In the genomic region with DNA sequence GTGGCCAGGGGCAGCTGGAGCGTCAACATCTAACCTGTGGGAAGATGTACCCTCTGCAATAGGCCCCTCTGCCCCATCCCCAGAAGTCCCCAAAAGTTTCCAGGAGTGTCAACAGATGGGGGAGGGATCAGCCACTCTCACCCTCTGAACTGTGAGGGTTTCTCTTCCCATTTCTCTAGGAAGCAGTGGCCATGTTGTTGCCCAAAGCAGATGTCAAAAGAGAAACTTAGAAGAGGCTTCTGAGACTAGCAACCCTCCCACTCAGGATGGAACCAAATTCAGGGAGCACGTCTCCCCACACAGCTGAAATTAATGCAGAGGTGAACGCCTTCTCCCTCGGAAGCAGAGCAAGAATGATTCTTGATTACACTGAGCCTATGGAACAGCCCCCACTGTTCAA, we compare ENCODE assay signal across 10 cellular contexts.
DNase-seq lines count a peak whose midpoint lies in the region; ATAC-seq and TF ChIP-seq lines count a peak whose summit lies in the region.
"Had no signal": no experiment of that assay in that cellular context is flagged by ENCODE, and none has a peak within 500 bp of the region (broad histone marks: within the 10 kb centered on the region; RNA-seq: fewer than 3 reads in every experiment).

No MANE protein-coding gene starts in this region.

- H3K79me2 ChIP-seq in DND-41 (ENCODE audit: insufficient read depth, low read length) = peaks cover 12% of the 10 kb centered on the region

- H2AFZ ChIP-seq in DND-41 (ENCODE audit: low read depth, low read length) = no peak overlapping the region

- H3K9ac ChIP-seq in DND-41 (ENCODE audit: low read depth, low read length) = peak overlapping the region; percentile 77

- H3K27ac ChIP-seq in DND-41 (ENCODE audit: low read length) = peak overlapping the region; percentile 99
- peak overlapping the region; percentile 93 for H3K27ac ChIP-seq in naive thymus-derived CD4-positive, alpha-beta T cell (ENCODE audit: low read depth, low read length)
- no peak overlapping the region for H3K27ac ChIP-seq in WERI-Rb-1

- peak overlapping the region in 1 of 2 experiments; percentile 43; a peak in 1 of 4 replicates for H3K4me3 ChIP-seq in DND-41 (ENCODE audit: low read depth in 1 of 2, low read length in 2 of 2)
- peak overlapping the region; percentile 43 for H3K4me3 ChIP-seq in naive thymus-derived CD4-positive, alpha-beta T cell (ENCODE audit: low read length)
- no peak overlapping the region for H3K4me3 ChIP-seq in WERI-Rb-1 (ENCODE audit: low read depth, low read length)

- no peaks in the 10 kb centered on the region for H3K9me3 ChIP-seq in DND-41 (ENCODE audit: insufficient read depth, low read length, severe bottlenecking)
- H3K9me3 ChIP-seq in naive thymus-derived CD4-positive, alpha-beta T cell (ENCODE audit: control insufficient read depth in 2 of 3, low read length in 3 of 3) = no peaks in the 10 kb centered on the region
- no peaks in the 10 kb centered on the region for H3K9me3 ChIP-seq in WERI-Rb-1 (ENCODE audit: severe bottlenecking)

- POLR2A ChIA-PET in activated CD4-positive, alpha-beta memory T cell treated with anti-CD3 and anti-CD28 coated beads, Interleukin-2, amount 10 ng/mL, durations not matched to agents 7 days and 5 days (lab: Charles Lee) = interaction anchor here (0.7 to 12.9 kb wide), 29 partner anchors 10 to 572 kb away, joined by 3 to 410 read pairs (median 6); partner anchors contain the start of genes ARL4C and HJURP
- POLR2A ChIA-PET in naive thymus-derived CD4-positive, alpha-beta T cell (lab: Charles Lee) = interaction anchor here (0.9 to 18.5 kb wide), 16 partner anchors 9 to 289 kb away, joined by 3 to 643 read pairs (median 8); partner anchors contain the start of gene ARL4C

- peaks cover 80% of the 10 kb centered on the region for H3K4me1 Mint-ChIP-seq in activated CD4-positive, alpha-beta memory T cell treated with anti-CD3 and anti-CD28 coated beads, Interleukin-2, amount 10 ng/mL, durations not matched to agents 7 days and 5 days
- H3K4me1 Mint-ChIP-seq in naive thymus-derived CD4-positive, alpha-beta T cell = peaks cover 68 to 100% (median 93%) of the 10 kb centered on the region in 7 donors
- peaks cover 38% of the 10 kb centered on the region for H3K4me1 Mint-ChIP-seq in progenitor cell of endocrine pancreas (ENCODE audit: low read depth)

- no peaks in the 10 kb centered on the region for H4K20me1 ChIP-seq in DND-41 (ENCODE audit: insufficient read depth, low read length)

- H3K36me3 Mint-ChIP-seq in activated CD4-positive, alpha-beta memory T cell treated with anti-CD3 and anti-CD28 coated beads, Interleukin-2, amount 10 ng/mL, durations not matched to agents 7 days and 5 days (ENCODE audit: low read depth) = peaks cover 19% of the 10 kb centered on the region
- H3K36me3 Mint-ChIP-seq in naive thymus-derived CD4-positive, alpha-beta T cell = peaks cover 0 to 14% (median 0%) of the 10 kb centered on the region in 5 donors
- no peaks in the 10 kb centered on the region for H3K36me3 Mint-ChIP-seq in progenitor cell of endocrine pancreas (ENCODE audit: insufficient read depth)

- H3K9me3 Mint-ChIP-seq in activated CD4-positive, alpha-beta memory T cell treated with anti-CD3 and anti-CD28 coated beads, Interleukin-2, amount 10 ng/mL, durations not matched to agents 7 days and 5 days = peaks cover 2% of the 10 kb centered on the region
- peaks cover 0 to 5% (median 0%) of the 10 kb centered on the region in 11 donors for H3K9me3 Mint-ChIP-seq in naive thymus-derived CD4-positive, alpha-beta T cell
- H3K9me3 Mint-ChIP-seq in progenitor cell of endocrine pancreas (ENCODE audit: low read depth) = no peaks in the 10 kb centered on the region

- no peaks in the 10 kb centered on the region for H3K27me3 Mint-ChIP-seq in activated CD4-positive, alpha-beta memory T cell treated with anti-CD3 and anti-CD28 coated beads, Interleukin-2, amount 10 ng/mL, durations not matched to agents 7 days and 5 days
- H3K27me3 Mint-ChIP-seq in naive thymus-derived CD4-positive, alpha-beta T cell = no peaks in the 10 kb centered on the region
- H3K27me3 Mint-ChIP-seq in progenitor cell of endocrine pancreas = no peaks in the 10 kb centered on the region

- no peak for TF ChIP-seq CTCF in DND-41 (IDR thresholded peaks at IDR 0.05; ENCODE audit: borderline replicate concordance, extremely low read depth, low read length, poor library complexity, severe bottlenecking)
- no peak for TF ChIP-seq CTCF in WERI-Rb-1 (IDR thresholded peaks at IDR 0.05; ENCODE audit: low read depth, low read length)
- TF ChIP-seq CTCF in progenitor cell of endocrine pancreas (IDR thresholded peaks at IDR 0.05; ENCODE audit: unreplicated experiment) = no peak

- DNase-seq in DND-41 (peak; percentile 70), WERI-Rb-1 (no peak), progenitor cell of endocrine pancreas (ENCODE audit: low spot score, unreplicated experiment) (no peak), dedifferentiated amniotic fluid mesenchymal stem cell (ENCODE audit: extremely low spot score) (no peak)
- no peak for DNase-seq in activated CD4-positive, alpha-beta memory T cell treated with anti-CD3 and anti-CD28 coated beads, Interleukin-2, amount 10 ng/mL, durations not matched to agents 7 days and 5 days
- peak in 1 of 9 donors; percentile 34 for DNase-seq in naive thymus-derived CD4-positive, alpha-beta T cell
- DNase-seq: foreskin fibroblast had no signal

- intact Hi-C loops in naive thymus-derived CD4-positive, alpha-beta T cell (cut with micrococcal nuclease) = loop anchor here (1.0 to 2.0 kb wide), 14 partner anchors 11 to 290 kb away; no protein-coding TSS in a partner anchor

- CTCF ChIA-PET in activated CD4-positive, alpha-beta memory T cell treated with anti-CD3 and anti-CD28 coated beads, Interleukin-2, amount 10 ng/mL, durations not matched to agents 7 days and 5 days (lab: Charles Lee) = interaction anchor here (0.6 to 7.3 kb wide), 14 partner anchors 12 to 294 kb away, joined by 3 to 77 read pairs (median 5); partner anchors contain the start of gene ARL4C
- CTCF ChIA-PET in naive thymus-derived CD4-positive, alpha-beta T cell (lab: Charles Lee) = interaction anchor here (0.6 to 3.2 kb wide), 16 partner anchors 12 to 160 kb away, joined by 3 to 15 read pairs (median 4); partner anchors contain the start of gene ARL4C

- peak overlapping the region; percentile 50 for H3K4me2 ChIP-seq in DND-41 (ENCODE audit: insufficient read depth, low read length)

- H3K27me3 ChIP-seq in DND-41 (ENCODE audit: insufficient read depth, low read length, poor library complexity) (no peaks in the 10 kb centered on the region), WERI-Rb-1 (ENCODE audit: insufficient read depth, low read depth, severe bottlenecking) (no peaks in the 10 kb centered on the region)
- H3K27me3 ChIP-seq in naive thymus-derived CD4-positive, alpha-beta T cell (ENCODE audit: control insufficient read depth in 2 of 2, insufficient read depth in 2 of 2, low read length in 2 of 2) = no peaks in the 10 kb centered on the region

- H3K4me3 Mint-ChIP-seq in activated CD4-positive, alpha-beta memory T cell treated with anti-CD3 and anti-CD28 coated beads, Interleukin-2, amount 10 ng/mL, durations not matched to agents 7 days and 5 days = peak overlapping the region; percentile 57
- peak overlapping the region; percentile 73 to 87 (median 82) for H3K4me3 Mint-ChIP-seq in naive thymus-derived CD4-positive, alpha-beta T cell
- H3K4me3 Mint-ChIP-seq in progenitor cell of endocrine pancreas (ENCODE audit: low read depth) = no peak overlapping the region

- peaks cover 80% of the 10 kb centered on the region for H3K4me1 ChIP-seq in DND-41 (ENCODE audit: insufficient read depth, low read length)
- H3K4me1 ChIP-seq in naive thymus-derived CD4-positive, alpha-beta T cell (ENCODE audit: control insufficient read depth in 2 of 2, insufficient read depth in 2 of 2, low read length in 2 of 2) = peaks cover 79 to 85% of the 10 kb centered on the region in 2 donors

- H3K36me3 ChIP-seq in DND-41 (ENCODE audit: insufficient read depth, low read length) = no peaks in the 10 kb centered on the region; the same call in 1 of the 2 replicates
- no peaks in the 10 kb centered on the region for H3K36me3 ChIP-seq in naive thymus-derived CD4-positive, alpha-beta T cell (ENCODE audit: control insufficient read depth in 2 of 3, insufficient read depth in 3 of 3, low read length in 3 of 3)
- no peaks in the 10 kb centered on the region for H3K36me3 ChIP-seq in WERI-Rb-1

- ATAC-seq in DND-41 (ENCODE audit: insufficient read depth, low read depth) (peak; percentile 21), HG03097 (IDR thresholded peaks at IDR 0.05; ENCODE audit: low FRiP score, unreplicated experiment) (peak; percentile 4), HG03342 (IDR thresholded peaks at IDR 0.05; ENCODE audit: unreplicated experiment) (no peak)
- ATAC-seq in naive thymus-derived CD4-positive, alpha-beta T cell = no peak
- ATAC-seq: PC-3 had no signal

- H3K27ac Mint-ChIP-seq in activated CD4-positive, alpha-beta memory T cell treated with anti-CD3 and anti-CD28 coated beads, Interleukin-2, amount 10 ng/mL, durations not matched to agents 7 days and 5 days = peak overlapping the region; percentile 99
- H3K27ac Mint-ChIP-seq in naive thymus-derived CD4-positive, alpha-beta T cell = peak overlapping the region; percentile 97 to 100 (median 100)
- H3K27ac Mint-ChIP-seq in progenitor cell of endocrine pancreas = no peak overlapping the region

Comparison
In these comparisons a context has a peak if more than half of its experiments do, and no peak if none do; other contexts are left out.
1. ATAC-seq: peak in DND-41 (single experiment) and HG03097 (single experiment); none in naive thymus-derived CD4-positive, alpha-beta T cell (single experiment) and HG03342 (single experiment).